11 cellular contexts compared by ENCODE assay signal in the genomic region with DNA sequence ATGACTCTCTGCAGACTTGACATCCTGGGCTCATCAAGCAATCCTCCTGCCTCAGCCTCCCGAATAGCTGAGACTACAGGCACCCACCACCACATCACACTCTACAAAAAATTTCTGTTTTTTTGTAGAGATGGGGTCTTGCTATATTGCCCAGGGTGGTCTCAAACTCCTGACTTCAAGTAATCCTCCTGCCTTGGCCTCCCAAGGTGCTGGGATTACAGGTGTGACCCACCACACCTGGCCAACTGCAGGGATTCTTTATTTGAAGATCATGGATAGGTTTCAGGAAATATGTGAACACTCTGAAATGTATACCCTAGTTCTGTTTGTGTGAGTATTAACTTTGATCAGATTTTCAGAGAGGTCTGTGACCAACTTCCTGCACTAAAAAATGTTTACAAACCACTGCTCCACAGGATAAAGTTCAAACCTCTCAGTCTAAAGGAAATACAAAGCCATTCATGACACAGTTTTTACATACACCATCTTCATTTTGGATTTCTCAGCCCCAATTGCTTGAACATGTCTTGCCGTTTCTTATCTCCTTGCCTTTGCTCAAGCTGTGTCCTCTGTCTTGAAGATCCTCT.
DNase-seq lines count a peak whose midpoint lies in the region; ATAC-seq and TF ChIP-seq lines count a peak whose summit lies in the region.
"Had no signal": no experiment of that assay in that cellular context is flagged by ENCODE, and none has a peak within 500 bp of the region (broad histone marks: within the 10 kb centered on the region; RNA-seq: fewer than 3 reads in every experiment).

No MANE protein-coding gene starts in this region.

- peaks cover 5% of the 10 kb centered on the region for H3K27me3 Mint-ChIP-seq in activated T-cell treated with anti-CD3 and anti-CD28 coated beads, Interleukin-2, amount 50 U/mL, for 72 hours (ENCODE audit: low read depth)
- H3K27me3 Mint-ChIP-seq in T-helper 1 cell treated with Interleukin-12 subunit alpha and Interleukin-12 subunit beta and Interleukin-4 antibody, amounts not matched to agents 30 μg/mL and 1 μg/mL, for 36 hours (ENCODE audit: low read depth) = no peaks in the 10 kb centered on the region
- no peaks in the 10 kb centered on the region for H3K27me3 Mint-ChIP-seq in stimulated activated memory B cell treated with anti-CD40 and anti-IgM and Interleukin-4, amounts not matched to agents 10 μg/mL and 1 μg/mL and 100 μg/mL, for 72 hours

- TF ChIP-seq POLR2A in ovary (IDR thresholded peaks at IDR 0.05) = no peak

- H3K4me1 Mint-ChIP-seq in activated T-cell treated with anti-CD3 and anti-CD28 coated beads, Interleukin-2, amount 50 U/mL, for 72 hours (ENCODE audit: low read depth) = peaks cover 67% of the 10 kb centered on the region
- H3K4me1 Mint-ChIP-seq in T-helper 1 cell treated with Interleukin-12 subunit alpha and Interleukin-12 subunit beta and Interleukin-4 antibody, amounts not matched to agents 30 μg/mL and 1 μg/mL, for 36 hours (ENCODE audit: low read depth) = peaks cover 74% of the 10 kb centered on the region
- peaks cover 24% of the 10 kb centered on the region for H3K4me1 Mint-ChIP-seq in stimulated activated memory B cell treated with anti-CD40 and anti-IgM and Interleukin-4, amounts not matched to agents 10 μg/mL and 1 μg/mL and 100 μg/mL, for 72 hours

- peak overlapping the region; percentile 63 to 83 for H3K4me3 Mint-ChIP-seq in activated T-cell treated with anti-CD3 and anti-CD28 coated beads, Interleukin-2, amount 50 U/mL, for 72 hours
- peak overlapping the region; percentile 29 for H3K4me3 Mint-ChIP-seq in T-helper 1 cell treated with Interleukin-12 subunit alpha and Interleukin-12 subunit beta and Interleukin-4 antibody, amounts not matched to agents 30 μg/mL and 1 μg/mL, for 36 hours
- no peak overlapping the region for H3K4me3 Mint-ChIP-seq in stimulated activated memory B cell treated with anti-CD40 and anti-IgM and Interleukin-4, amounts not matched to agents 10 μg/mL and 1 μg/mL and 100 μg/mL, for 72 hours

- no peak overlapping the region for H3K27ac ChIP-seq in ovary
- H3K27ac ChIP-seq: epithelial cell of prostate, KMS-11 had no signal

- 94 to 95% (median 94%) methylated on average over 2 of the region's 2 CpGs for WGBS in ovary, 3 donors

- no peak for TF ChIP-seq EP300 in ovary (IDR thresholded peaks at IDR 0.05)

- intact Hi-C loops in ovary (cut with DNase I) = no loop called here

- H3K4me1 ChIP-seq in ovary (ENCODE audit: insufficient read depth) = peaks cover 7% of the 10 kb centered on the region

- peak overlapping the region; percentile 83 for H3K27ac Mint-ChIP-seq in activated T-cell treated with anti-CD3 and anti-CD28 coated beads, Interleukin-2, amount 50 U/mL, for 72 hours
- H3K27ac Mint-ChIP-seq in T-helper 1 cell treated with Interleukin-12 subunit alpha and Interleukin-12 subunit beta and Interleukin-4 antibody, amounts not matched to agents 30 μg/mL and 1 μg/mL, for 36 hours = peak overlapping the region; percentile 91
- peak overlapping the region; percentile 91 for H3K27ac Mint-ChIP-seq in stimulated activated memory B cell treated with anti-CD40 and anti-IgM and Interleukin-4, amounts not matched to agents 10 μg/mL and 1 μg/mL and 100 μg/mL, for 72 hours

- TF ChIP-seq CTCF in ovary (IDR thresholded peaks at IDR 0.05) = no peak

- DNase-seq in activated T-cell treated with anti-CD3 and anti-CD28 coated beads, Interleukin-2, amount 50 U/mL, for 72 hours = no peak
- DNase-seq in activated T-cell treated with anti-CD3 and anti-CD28 coated beads for 4 hours = no peak
- DNase-seq in iris pigment epithelial cell (ENCODE audit: low read depth) = peak; percentile 24
- no peak for DNase-seq in NCI-H2107 treated with DMSO at 0.1 percent for 48 hours (lab: John Stamatoyannopoulos, UW; ENCODE audit: unreplicated experiment)
- DNase-seq in ovary = no peak
- DNase-seq: NCI-H2081 treated with DMSO at 0.1 percent for 48 hours had no signal

- no peaks in the 10 kb centered on the region for H3K9me3 ChIP-seq in ovary

- H3K36me3 Mint-ChIP-seq in activated T-cell treated with anti-CD3 and anti-CD28 coated beads, Interleukin-2, amount 50 U/mL, for 72 hours (ENCODE audit: insufficient read depth in 2 of 2) = peaks cover 12 to 13% of the 10 kb centered on the region in 2 donors
- peaks cover 44% of the 10 kb centered on the region for H3K36me3 Mint-ChIP-seq in T-helper 1 cell treated with Interleukin-12 subunit alpha and Interleukin-12 subunit beta and Interleukin-4 antibody, amounts not matched to agents 30 μg/mL and 1 μg/mL, for 36 hours (ENCODE audit: low read depth)
- H3K36me3 Mint-ChIP-seq in stimulated activated memory B cell treated with anti-CD40 and anti-IgM and Interleukin-4, amounts not matched to agents 10 μg/mL and 1 μg/mL and 100 μg/mL, for 72 hours = peaks cover 36% of the 10 kb centered on the region

- H3K27me3 ChIP-seq in ovary = no peaks in the 10 kb centered on the region

- peaks cover 0 to 8% of the 10 kb centered on the region in 2 donors for H3K9me3 Mint-ChIP-seq in activated T-cell treated with anti-CD3 and anti-CD28 coated beads, Interleukin-2, amount 50 U/mL, for 72 hours
- H3K9me3 Mint-ChIP-seq in T-helper 1 cell treated with Interleukin-12 subunit alpha and Interleukin-12 subunit beta and Interleukin-4 antibody, amounts not matched to agents 30 μg/mL and 1 μg/mL, for 36 hours = peaks cover 24% of the 10 kb centered on the region
- peaks cover 3% of the 10 kb centered on the region for H3K9me3 Mint-ChIP-seq in stimulated activated memory B cell treated with anti-CD40 and anti-IgM and Interleukin-4, amounts not matched to agents 10 μg/mL and 1 μg/mL and 100 μg/mL, for 72 hours

- no peak overlapping the region for H3K4me3 ChIP-seq in ovary

- no peaks in the 10 kb centered on the region for H3K36me3 ChIP-seq in ovary

- no peak for ATAC-seq in activated T-cell treated with anti-CD3 and anti-CD28 coated beads, Interleukin-2, amount 50 U/mL, for 72 hours (replicated peaks in 1 of 2)
- ATAC-seq in stimulated activated memory B cell treated with anti-CD40 and anti-IgM and Interleukin-4, amounts not matched to agents 10 μg/mL and 1 μg/mL and 100 μg/mL, for 72 hours = no peak
- ATAC-seq in HG02870 (IDR thresholded peaks at IDR 0.05; ENCODE audit: unreplicated experiment) = no peak
